In genomic region chr1:153796786-153797659, GRCh38 we compare ENCODE assay signal across 8 cellular contexts. TPM values are rescaled to one million over a fixed set of nuclear protein-coding genes. Genes with fewer than 3 reads are reported as not detected.
DNase-seq lines count a peak whose midpoint lies in the region; ATAC-seq and TF ChIP-seq lines count a peak whose summit lies in the region.

No MANE protein-coding gene starts in this region.

- ATAC-seq in HG03432 (IDR thresholded peaks at IDR 0.05; ENCODE audit: unreplicated experiment) (peak; percentile 57), GM18511 (IDR thresholded peaks at IDR 0.05; ENCODE audit: unreplicated experiment) (no peak)
- ATAC-seq in activated CD8-positive, alpha-beta T cell treated with anti-CD3 and anti-CD28 coated beads, Interleukin-2, amount 10 ng/mL, durations not matched to agents 7 days and 5 days = peak; percentile 83

- DNase-seq in GF-D8 (lab: John Stamatoyannopoulos, UW) = peak; percentile 19
- peak; percentile 53 for DNase-seq in NCI-H82 treated with DMSO at 0.1 percent for 48 hours (lab: John Stamatoyannopoulos, UW; ENCODE audit: unreplicated experiment)
- peak; percentile 93 for DNase-seq in activated CD8-positive, alpha-beta T cell treated with anti-CD3 and anti-CD28 coated beads, Interleukin-2, amount 10 ng/mL, durations not matched to agents 7 days and 5 days
- DNase-seq in effector CD4-positive, alpha-beta T cell = peak; percentile 80
- DNase-seq in mesothelial cell of epicardium (ENCODE audit: low spot score in 2 of 2, unreplicated experiment in 2 of 2) = peak in 1 of 2 experiments; percentile 79
- DNase-seq in stimulated activated CD8-positive, alpha-beta memory T cell treated with anti-CD3 and anti-CD28 coated beads, Interleukin-4, amount 100 ng/mL, for 48 hours = peak; percentile 93

- peak overlapping the region; percentile 79 for H3K27ac Mint-ChIP-seq in activated CD8-positive, alpha-beta T cell treated with anti-CD3 and anti-CD28 coated beads, Interleukin-2, amount 10 ng/mL, durations not matched to agents 7 days and 5 days
- no peak overlapping the region for H3K27ac Mint-ChIP-seq in mesothelial cell of epicardium

- peaks cover 2% of the 10 kb centered on the region for H3K36me3 Mint-ChIP-seq in activated CD8-positive, alpha-beta T cell treated with anti-CD3 and anti-CD28 coated beads, Interleukin-2, amount 10 ng/mL, durations not matched to agents 7 days and 5 days (ENCODE audit: low read depth)
- peaks cover under 1% of the 10 kb centered on the region for H3K36me3 Mint-ChIP-seq in mesothelial cell of epicardium

- H3K4me3 Mint-ChIP-seq in activated CD8-positive, alpha-beta T cell treated with anti-CD3 and anti-CD28 coated beads, Interleukin-2, amount 10 ng/mL, durations not matched to agents 7 days and 5 days = no peak overlapping the region
- no peak overlapping the region for H3K4me3 Mint-ChIP-seq in mesothelial cell of epicardium

- no peaks in the 10 kb centered on the region for H3K27me3 Mint-ChIP-seq in activated CD8-positive, alpha-beta T cell treated with anti-CD3 and anti-CD28 coated beads, Interleukin-2, amount 10 ng/mL, durations not matched to agents 7 days and 5 days (ENCODE audit: low read depth)
- no peaks in the 10 kb centered on the region for H3K27me3 Mint-ChIP-seq in mesothelial cell of epicardium (ENCODE audit: low read depth)

- TF ChIP-seq CTCF in mesothelial cell of epicardium (IDR thresholded peaks at IDR 0.05; ENCODE audit: unreplicated experiment) = peak; percentile 90

- POLR2A ChIA-PET in activated CD8-positive, alpha-beta T cell treated with anti-CD3 and anti-CD28 coated beads, Interleukin-2, amount 10 ng/mL, durations not matched to agents 7 days and 5 days (lab: Charles Lee) = interaction anchor here (0.6 to 1.6 kb wide), 8 partner anchors 76 to 193 kb away, joined by 3 to 5 read pairs (median 3); partner anchors contain the start of genes DENND4B and RAB13

- peaks cover 58% of the 10 kb centered on the region for H3K4me1 Mint-ChIP-seq in activated CD8-positive, alpha-beta T cell treated with anti-CD3 and anti-CD28 coated beads, Interleukin-2, amount 10 ng/mL, durations not matched to agents 7 days and 5 days (ENCODE audit: low read depth)
- peaks cover 3% of the 10 kb centered on the region for H3K4me1 Mint-ChIP-seq in mesothelial cell of epicardium

- H3K9me3 Mint-ChIP-seq in activated CD8-positive, alpha-beta T cell treated with anti-CD3 and anti-CD28 coated beads, Interleukin-2, amount 10 ng/mL, durations not matched to agents 7 days and 5 days (ENCODE audit: insufficient read depth) = no peaks in the 10 kb centered on the region
- H3K9me3 Mint-ChIP-seq in mesothelial cell of epicardium = no peaks in the 10 kb centered on the region

- CTCF ChIA-PET in activated CD8-positive, alpha-beta T cell treated with anti-CD3 and anti-CD28 coated beads, Interleukin-2, amount 10 ng/mL, durations not matched to agents 7 days and 5 days (lab: Charles Lee) = interaction anchor here (0.8 to 4.6 kb wide), 29 partner anchors 8 to 531 kb away, joined by 3 to 50 read pairs (median 4); partner anchors contain the start of genes CREB3L4, DENND4B, GATAD2B and JTB

RNA-seq across cellular contexts. Expression of gene SLC27A3, which starts 21.8 kb away (rescaled TPM):
- 10 to 100 TPM; 41.1 to 50.1 TPM for total RNA-seq in activated CD8-positive, alpha-beta T cell treated with anti-CD3 and anti-CD28 coated beads, Interleukin-2, amount 10 ng/mL, durations not matched to agents 7 days and 5 days
- 28.5 to 32.1 TPM (median 29.7 TPM) in 3 replicates for total RNA-seq in mesothelial cell of epicardium
